ENCODE assay signal across 8 cellular contexts in genomic region chr1:100249155-100249536, GRCh38. TPM values are rescaled to one million over a fixed set of nuclear protein-coding genes. Genes with fewer than 3 reads are reported as not detected.
A peak's percentile ranks its signal among the peaks of the same experiment; 100 is the strongest.
DNase-seq lines count a peak whose midpoint lies in the region; ATAC-seq and TF ChIP-seq lines count a peak whose summit lies in the region.

No MANE protein-coding gene starts in this region.

- no peaks in the 10 kb centered on the region for H3K27me3 Mint-ChIP-seq in activated CD4-positive, alpha-beta T cell treated with anti-CD3 and anti-CD28 coated beads for 36 hours

- no peak overlapping the region for H3K4me3 Mint-ChIP-seq in activated CD4-positive, alpha-beta T cell treated with anti-CD3 and anti-CD28 coated beads for 36 hours

- peaks cover 10% of the 10 kb centered on the region for H3K4me1 ChIP-seq in SJSA1 (replicated peaks)
- H3K4me1 ChIP-seq in stomach = peaks cover 23 to 52% (median 39%) of the 10 kb centered on the region in 4 donors

- WGBS in stomach, 5 donors = 0 to 1% (median 1%) methylated on average over 11 to 12 of the region's 12 CpGs

- H3K36me3 ChIP-seq in SJSA1 (no peaks in the 10 kb centered on the region; the same call in 1 of the 2 replicates), stomach (no peaks in the 10 kb centered on the region)

- ATAC-seq in GM21723 (IDR thresholded peaks at IDR 0.05; ENCODE audit: unreplicated experiment) (peak; percentile 4), GM19397 (IDR thresholded peaks at IDR 0.05; ENCODE audit: unreplicated experiment) (no peak)
- no peak for ATAC-seq in activated CD4-positive, alpha-beta T cell treated with anti-CD3 and anti-CD28 coated beads for 36 hours

- no peak overlapping the region for H3K27ac Mint-ChIP-seq in activated CD4-positive, alpha-beta T cell treated with anti-CD3 and anti-CD28 coated beads for 36 hours

- no peaks in the 10 kb centered on the region for H3K9me3 ChIP-seq in SJSA1 (replicated peaks)
- H3K9me3 ChIP-seq in stomach = no peaks in the 10 kb centered on the region

- no peak for TF ChIP-seq EP300 in stomach (IDR thresholded peaks at IDR 0.05)

- H3K27ac ChIP-seq in SJSA1 = peak overlapping the region; percentile 34
- peak overlapping the region; percentile 87 to 94 (median 91) for H3K27ac ChIP-seq in stomach

- H3K27me3 ChIP-seq in SJSA1 (replicated peaks) (no peaks in the 10 kb centered on the region; the same call in 1 of the 2 replicates), stomach (no peaks in the 10 kb centered on the region)

- POLR2A ChIA-PET in activated CD4-positive, alpha-beta T cell treated with anti-CD3 and anti-CD28 coated beads for 36 hours (lab: Charles Lee) = interaction anchor here (1.0 to 1.4 kb wide), 2 partner anchors 17 to 18 kb away, joined by 5 to 6 read pairs; partner anchors contain the start of gene RTCA

- peak overlapping the region; percentile 59 for H3K4me3 ChIP-seq in SJSA1
- H3K4me3 ChIP-seq in iPS-11a (ENCODE audit: low read depth, low read length) = peak overlapping the region; percentile 99
- peak overlapping the region; percentile 85 to 89 (median 86) for H3K4me3 ChIP-seq in stomach

- DNase-seq in SJSA1 (ENCODE audit: low read depth in 1 of 2, low spot score in 2 of 2) (no peak), stomach (no peak), nucleus accumbens (lab: John Stamatoyannopoulos, UW) (no peak), NOMO-1 treated with DMSO at 0.1 percent for 48 hours (lab: John Stamatoyannopoulos, UW; ENCODE audit: unreplicated experiment) (no peak)
- DNase-seq in activated CD4-positive, alpha-beta T cell treated with anti-CD3 and anti-CD28 coated beads for 36 hours = no peak

- intact Hi-C loops in stomach (cut with DNase I; ENCODE audit: low total_unique reads) = no loop called here
- intact Hi-C loops in activated CD4-positive, alpha-beta T cell treated with anti-CD3 and anti-CD28 coated beads for 36 hours (cut with DNase I, micrococcal nuclease) = loop anchor here (1.0 to 2.0 kb wide), 7 partner anchors 17 to 398 kb away; partner anchors contain the start of genes RTCA (in 2 of the 2), AGL (in 1 of the 2), SASS6 (in 1 of the 2) and SLC35A3 (in 1 of the 2)

- H3K9me3 Mint-ChIP-seq in activated CD4-positive, alpha-beta T cell treated with anti-CD3 and anti-CD28 coated beads for 36 hours (ENCODE audit: low read depth) = no peaks in the 10 kb centered on the region

- CTCF ChIA-PET in activated CD4-positive, alpha-beta T cell treated with anti-CD3 and anti-CD28 coated beads for 36 hours (lab: Charles Lee) = interaction anchor here (0.9 to 3.1 kb wide), 9 partner anchors 9 to 226 kb away, joined by 3 to 16 read pairs (median 4); partner anchors contain the start of genes RTCA and TRMT13

- TF ChIP-seq CTCF in stomach (IDR thresholded peaks at IDR 0.05) = no peak

- H3K4me1 Mint-ChIP-seq in activated CD4-positive, alpha-beta T cell treated with anti-CD3 and anti-CD28 coated beads for 36 hours = peaks cover 18% of the 10 kb centered on the region

- no peak for TF ChIP-seq POLR2A in stomach (IDR thresholded peaks at IDR 0.05)

- H3K36me3 Mint-ChIP-seq in activated CD4-positive, alpha-beta T cell treated with anti-CD3 and anti-CD28 coated beads for 36 hours (ENCODE audit: low read depth) = peaks cover 4% of the 10 kb centered on the region

RNA-seq across cellular contexts. Expression of gene DBT, which starts 0.5 kb away (rescaled TPM):
- total RNA-seq in SJSA1 (2014; rRNA removed; shearing (Covaris generic)) = 6.2 and 6.8 TPM in 2 replicates
- 10 to 100 TPM in 2 of 5 donors, 1 to 10 TPM in 2, under 1 TPM in 1; 0.87 to 22.3 (median 7.7) TPM for total RNA-seq in stomach
- 1 to 10 TPM; 4.5 to 6.1 (median 5.8) TPM for polyA plus RNA-seq in stomach
- total RNA-seq in activated CD4-positive, alpha-beta T cell treated with anti-CD3 and anti-CD28 coated beads for 36 hours = 10 to 100 TPM; 11.0 to 12.8 TPM

RNA-seq across cellular contexts. Expression of gene RTCA, which starts 16.9 kb away (rescaled TPM):
- total RNA-seq in SJSA1 (2014; rRNA removed; shearing (Covaris generic)) = 43.5 and 43.7 TPM in 2 replicates
- total RNA-seq in stomach = 10 to 100 TPM; 16.5 to 51.9 (median 19.8) TPM
- 10 to 100 TPM; 22.1 to 29.6 (median 22.6) TPM for polyA plus RNA-seq in stomach
- 10 to 100 TPM; 47.8 to 53.0 TPM for total RNA-seq in activated CD4-positive, alpha-beta T cell treated with anti-CD3 and anti-CD28 coated beads for 36 hours
